17 cellular contexts compared by ENCODE assay signal in the genomic region with DNA sequence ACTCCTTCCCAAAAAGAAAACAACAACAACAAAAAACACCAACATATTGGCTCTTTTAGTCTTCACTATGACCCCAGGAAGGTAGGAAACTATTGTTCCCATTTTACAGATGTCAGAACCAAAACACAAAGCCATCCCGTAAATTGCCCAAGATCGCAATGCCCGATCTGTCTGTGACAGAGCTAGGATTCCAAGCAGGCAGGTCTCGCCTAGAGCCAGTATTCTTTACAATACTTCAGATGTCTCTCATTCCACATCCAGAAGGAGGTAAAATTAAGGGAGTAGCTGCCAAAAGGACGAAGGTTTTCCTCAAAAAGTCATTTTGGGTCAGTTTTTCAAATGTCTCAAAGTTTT. TPM values are rescaled to one million over a fixed set of nuclear protein-coding genes. Genes with fewer than 3 reads are reported as not detected.
DNase-seq lines count a peak whose midpoint lies in the region; ATAC-seq and TF ChIP-seq lines count a peak whose summit lies in the region.
"Had no signal": no experiment of that assay in that cellular context is flagged by ENCODE, and none has a peak within 500 bp of the region (broad histone marks: within the 10 kb centered on the region; RNA-seq: fewer than 3 reads in every experiment).

No MANE protein-coding gene starts in this region.

- H3K9me3 Mint-ChIP-seq in CD4-positive, alpha-beta T cell: no peaks in the 10 kb centered on the region
- no peaks in the 10 kb centered on the region for H3K9me3 Mint-ChIP-seq in progenitor cell of endocrine pancreas (ENCODE audit: low read depth)
- H3K9me3 Mint-ChIP-seq in HFFc6: no peaks in the 10 kb centered on the region
- H3K9me3 Mint-ChIP-seq: CD8-positive, alpha-beta T cell had no signal

- H3K4me1 ChIP-seq in OCI-LY1 (ENCODE audit: insufficient read depth, low read length, severe bottlenecking): peaks cover 47% of the 10 kb centered on the region
- peaks cover 0 to 74% (median 12%) of the 10 kb centered on the region in 9 donors for H3K4me1 ChIP-seq in heart right ventricle

- no peaks in the 10 kb centered on the region for H3K27me3 Mint-ChIP-seq in CD4-positive, alpha-beta T cell
- H3K27me3 Mint-ChIP-seq in progenitor cell of endocrine pancreas (no peaks in the 10 kb centered on the region), HFFc6 (ENCODE audit: insufficient read depth) (no peaks in the 10 kb centered on the region)

- no peaks in the 10 kb centered on the region; the same call in 1 of the 2 replicates for H4K20me1 ChIP-seq in OCI-LY1 (ENCODE audit: insufficient read depth, low read length)

- POLR2A ChIA-PET in CD4-positive, alpha-beta T cell (lab: Charles Lee): no interaction called here

- H3K4me3 Mint-ChIP-seq in CD4-positive, alpha-beta T cell: peak overlapping the region; percentile 1
- H3K4me3 Mint-ChIP-seq in progenitor cell of endocrine pancreas (ENCODE audit: low read depth) (no peak overlapping the region), HFFc6 (no peak overlapping the region)
- H3K4me3 Mint-ChIP-seq: CD8-positive, alpha-beta T cell had no signal

- WGBS in heart right ventricle, 2 donors: 85 to 88% methylated on average over 5 of the region's 5 CpGs

- DNase-seq in CD4-positive, alpha-beta T cell: no peak
- no peak for DNase-seq in left colon
- no peak for DNase-seq in progenitor cell of endocrine pancreas (ENCODE audit: low spot score, unreplicated experiment)
- DNase-seq in NCI-H128 (lab: John Stamatoyannopoulos, UW; ENCODE audit: unreplicated experiment): no peak
- DNase-seq in heart right ventricle: no peak
- no peak for DNase-seq in HFFc6
- DNase-seq: ACHN; CD8-positive, alpha-beta T cell; GOT3; Kasumi-1; NCI-H1105 treated with DMSO at 0.1 percent for 48 hours; NCI-H187 treated with DMSO at 0.1 percent for 48 hours; NCI-H2171; NCI-H510A; NCI-H82; SHP77 treated with DMSO at 0.1 percent for 48 hours had no signal

- H3K4me1 Mint-ChIP-seq in CD4-positive, alpha-beta T cell (ENCODE audit: low read depth): peaks cover 71% of the 10 kb centered on the region
- peaks cover 18% of the 10 kb centered on the region for H3K4me1 Mint-ChIP-seq in progenitor cell of endocrine pancreas (ENCODE audit: low read depth)
- H3K4me1 Mint-ChIP-seq in HFFc6 (ENCODE audit: low read depth): peaks cover 28% of the 10 kb centered on the region; the same call in 1 of the 2 replicates

- H3K36me3 ChIP-seq in OCI-LY1 (ENCODE audit: insufficient read depth, low read length): peaks cover 36% of the 10 kb centered on the region
- H3K36me3 ChIP-seq in heart right ventricle: peaks cover 0 to 31% (median 0%) of the 10 kb centered on the region in 9 donors

- peak overlapping the region; percentile 27; the same call in 1 of the 2 replicates for H3K4me2 ChIP-seq in OCI-LY1 (ENCODE audit: low read length)

- no peak for TF ChIP-seq CTCF in CD4-positive, alpha-beta T cell (IDR thresholded peaks at IDR 0.05)
- TF ChIP-seq CTCF in OCI-LY1 (IDR thresholded peaks at IDR 0.05; ENCODE audit: low read length): no peak
- TF ChIP-seq CTCF in progenitor cell of endocrine pancreas (IDR thresholded peaks at IDR 0.05; ENCODE audit: unreplicated experiment): no peak
- no peak for TF ChIP-seq CTCF in heart right ventricle (IDR thresholded peaks at IDR 0.05)
- TF ChIP-seq CTCF in HFFc6 (IDR thresholded peaks at IDR 0.05): no peak

- peaks cover 4% of the 10 kb centered on the region; the same call in 1 of the 2 replicates for H3F3A ChIP-seq in OCI-LY1 (ENCODE audit: insufficient read depth, low read length)

- no peaks in the 10 kb centered on the region for H3K9me3 ChIP-seq in CD4-positive, alpha-beta T cell (ENCODE audit: control insufficient read depth, low read length)
- no peaks in the 10 kb centered on the region for H3K9me3 ChIP-seq in OCI-LY1 (ENCODE audit: low read length)
- no peaks in the 10 kb centered on the region for H3K9me3 ChIP-seq in heart right ventricle

- intact Hi-C loops in CD4-positive, alpha-beta T cell (cut with DNase I, micrococcal nuclease): loop anchor here in 1 of 2 experiments (5.0 kb wide), 1 partner anchor 37 kb away; no protein-coding TSS in a partner anchor
- intact Hi-C loops in left colon (cut with DNase I, micrococcal nuclease) (no loop called here), heart right ventricle (cut with DNase I) (loop anchor here in 1 of 10 donors (5.0 kb wide), 1 partner anchor 42 kb away; no protein-coding TSS in a partner anchor)

- H3K36me3 Mint-ChIP-seq in CD4-positive, alpha-beta T cell (ENCODE audit: low read depth): peaks cover 37% of the 10 kb centered on the region
- H3K36me3 Mint-ChIP-seq in progenitor cell of endocrine pancreas (ENCODE audit: insufficient read depth): peaks cover 6% of the 10 kb centered on the region
- peaks cover 7% of the 10 kb centered on the region for H3K36me3 Mint-ChIP-seq in HFFc6 (ENCODE audit: low read depth)

- CTCF ChIA-PET in CD4-positive, alpha-beta T cell (lab: Charles Lee): no interaction called here

- no peak overlapping the region for H3K9ac ChIP-seq in OCI-LY1 (ENCODE audit: low read length)

- H3K27ac ChIP-seq in CD4-positive, alpha-beta T cell (ENCODE audit: low read depth, low read length): no peak overlapping the region
- H3K27ac ChIP-seq in OCI-LY1 (ENCODE audit: low read depth, low read length, poor library complexity, severe bottlenecking): no peak overlapping the region
- H3K27ac ChIP-seq in heart right ventricle: no peak overlapping the region

- H3K4me3 ChIP-seq in OCI-LY1 (ENCODE audit: low read depth, low read length, poor library complexity, severe bottlenecking) (no peak overlapping the region), heart right ventricle (no peak overlapping the region)

- peak overlapping the region; percentile 21 for H3K27ac Mint-ChIP-seq in CD4-positive, alpha-beta T cell
- H3K27ac Mint-ChIP-seq in progenitor cell of endocrine pancreas (peak overlapping the region; percentile 89), HFFc6 (no peak overlapping the region)

- ATAC-seq in CD4-positive, alpha-beta T cell (ENCODE audit: poor library complexity): no peak
- ATAC-seq in left colon: peak; percentile 7
- no peak for ATAC-seq in heart right ventricle
- ATAC-seq: CD8-positive, alpha-beta T cell had no signal

- peaks cover 96% of the 10 kb centered on the region for H3K79me2 ChIP-seq in OCI-LY1 (ENCODE audit: insufficient read depth, low read length)

- H3K9me2 ChIP-seq in OCI-LY1 (ENCODE audit: low read depth, low read length): no peaks in the 10 kb centered on the region

- H3K27me3 ChIP-seq in CD4-positive, alpha-beta T cell (ENCODE audit: control insufficient read depth, insufficient read depth, low read length): no peaks in the 10 kb centered on the region
- H3K27me3 ChIP-seq in OCI-LY1 (ENCODE audit: insufficient read depth, low read length) (no peaks in the 10 kb centered on the region), heart right ventricle (no peaks in the 10 kb centered on the region)

- no peak overlapping the region for H2AFZ ChIP-seq in OCI-LY1 (ENCODE audit: low read length)

RNA-seq across cellular contexts. Expression of gene GRB2, which starts 21.7 kb away (rescaled TPM):
- 10 to 100 TPM; 88.8 to 92.6 TPM for total RNA-seq in CD4-positive, alpha-beta T cell
- total RNA-seq in left colon: 100 to 1,000 TPM; 112 to 117 TPM
- total RNA-seq in progenitor cell of endocrine pancreas: 84.8 and 87.5 TPM in 2 replicates
- total RNA-seq in heart right ventricle: 10 to 100 TPM; 43.9 to 85.5 (median 52.0) TPM
- 10 to 100 TPM; 23.5 to 54.0 TPM for polyA plus RNA-seq in heart right ventricle
- total RNA-seq in HFFc6 (2021; fragmentation: NEBNext Ultra II Directional; extraction: Animal tissue kit (Norgen Biotek cat#: 25700)): 100 to 1,000 TPM; 104 to 138 (median 116) TPM
